Comparison of ENCODE assay signal across 9 cellular contexts in the genomic region with DNA sequence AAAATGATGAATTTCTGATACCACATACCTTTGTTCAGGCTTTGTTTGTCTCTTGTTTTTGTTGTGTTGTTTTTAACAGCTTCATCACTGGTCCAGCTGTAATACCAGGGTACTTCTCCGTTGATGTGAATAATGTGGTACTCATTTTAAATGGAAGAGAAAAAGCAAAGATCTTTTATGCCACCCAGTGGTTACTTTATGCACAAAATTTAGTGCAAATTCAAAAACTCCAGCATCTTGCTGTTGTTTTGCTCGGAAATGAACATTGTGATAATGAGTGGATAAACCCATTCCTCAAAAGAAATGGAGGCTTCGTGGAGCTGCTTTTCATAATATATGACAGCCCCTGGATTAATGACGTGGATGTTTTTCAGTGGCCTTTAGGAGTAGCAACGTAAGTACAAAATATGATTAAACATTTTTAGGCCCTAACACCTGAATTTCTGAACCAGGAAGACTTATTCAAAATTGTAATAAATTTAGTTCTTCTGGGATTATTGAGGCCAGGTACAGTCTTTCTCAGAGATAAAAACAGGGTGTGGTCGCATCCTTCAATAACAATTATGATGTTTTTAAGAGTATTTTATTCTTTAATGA. TPM values are rescaled to one million over a fixed set of nuclear protein-coding genes. Genes with fewer than 3 reads are reported as not detected.
DNase-seq lines count a peak whose midpoint lies in the region; ATAC-seq and TF ChIP-seq lines count a peak whose summit lies in the region.
"Had no signal": no experiment of that assay in that cellular context is flagged by ENCODE, and none has a peak within 500 bp of the region (broad histone marks: within the 10 kb centered on the region; RNA-seq: fewer than 3 reads in every experiment).

No MANE protein-coding gene starts in this region.

- no peaks in the 10 kb centered on the region for H3K27me3 Mint-ChIP-seq in activated CD4-positive, alpha-beta T cell treated with anti-CD3 and anti-CD28 coated beads for 36 hours

- H3K79me1 ChIP-seq in IMR-90 (ENCODE audit: low read depth in 1 of 2, low read length in 2 of 2), result no peaks in the 10 kb centered on the region

- no peak overlapping the region for H2BK120ac ChIP-seq in IMR-90 (ENCODE audit: low read depth, low read length)

- H3K18ac ChIP-seq in IMR-90 (ENCODE audit: low read depth, low read length), result no peak overlapping the region

- TF ChIP-seq CTCF in IMR-90 (conservative IDR thresholded peaks at IDR 0.05; ENCODE audit: low read depth, low read length), result peak; percentile 63
- peak; percentile 82 for TF ChIP-seq CTCF in PC-3 (conservative IDR thresholded peaks at IDR 0.05; ENCODE audit: low read depth, low read length)
- TF ChIP-seq CTCF in fibroblast of lung (conservative IDR thresholded peaks at IDR 0.05 in 1 of 2, IDR thresholded peaks at IDR 0.05 in 1 of 2; ENCODE audit: low read depth in 1 of 2, low read length in 2 of 2), result peak; percentile 49 to 53
- peak; percentile 52 for TF ChIP-seq CTCF in retinal pigment epithelial cell (conservative IDR thresholded peaks at IDR 0.05; ENCODE audit: low read depth, low read length)

- H3K9me3 ChIP-seq in IMR-90 (ENCODE audit: control insufficient read depth, insufficient read depth, low read length), result no peaks in the 10 kb centered on the region
- no peaks in the 10 kb centered on the region for H3K9me3 ChIP-seq in PC-3 (ENCODE audit: low read length)
- no peaks in the 10 kb centered on the region for H3K9me3 ChIP-seq in fibroblast of lung (ENCODE audit: control insufficient read depth, insufficient read depth, low read depth, low read length)
- H3K9me3 ChIP-seq: SJCRH30 had no signal

- no peak overlapping the region for H3K27ac ChIP-seq in IMR-90 (ENCODE audit: insufficient read depth, low read length)
- H3K27ac ChIP-seq in PC-3 (ENCODE audit: low read length), result no peak overlapping the region
- no peak overlapping the region for H3K27ac ChIP-seq in fibroblast of lung (ENCODE audit: insufficient read depth, low read length)
- H3K27ac ChIP-seq: SJCRH30 had no signal

- H3K36me3 ChIP-seq in IMR-90 (ENCODE audit: control insufficient read depth, insufficient read depth, low read length) (peaks cover 1% of the 10 kb centered on the region; the same call in 1 of the 2 replicates), PC-3 (ENCODE audit: low read depth, low read length) (peaks cover 3% of the 10 kb centered on the region; the same call in 1 of the 2 replicates), fibroblast of lung (ENCODE audit: control insufficient read depth, insufficient read depth, low read length) (no peaks in the 10 kb centered on the region)
- H3K36me3 ChIP-seq: SJCRH30 had no signal

- no peaks in the 10 kb centered on the region for H3K4me1 Mint-ChIP-seq in activated CD4-positive, alpha-beta T cell treated with anti-CD3 and anti-CD28 coated beads for 36 hours

- no peak overlapping the region for H3K56ac ChIP-seq in IMR-90 (ENCODE audit: extremely low read depth, insufficient read depth, low read length)

- WGBS in IMR-90 (ENCODE audit: extremely low coverage in 2 of 2, insufficient read length in 1 of 2), 2 experiments, result no CpG with 5 or more reads among the region's 6 CpGs

- H3K14ac ChIP-seq in IMR-90 (replicated peaks; ENCODE audit: low read depth, low read length), result no peak overlapping the region

- no peak overlapping the region for H2AFZ ChIP-seq in IMR-90 (replicated peaks; ENCODE audit: low read length, poor library complexity)
- H2AFZ ChIP-seq in PC-3 (ENCODE audit: low read length), result no peak overlapping the region
- H2AFZ ChIP-seq in fibroblast of lung (ENCODE audit: low read length), result no peak overlapping the region

- H3K4me3 ChIP-seq in IMR-90 (ENCODE audit: insufficient read depth, low read depth, low read length) (no peak overlapping the region), PC-3 (ENCODE audit: low read length) (no peak overlapping the region), fibroblast of lung (replicated peaks in 1 of 4; ENCODE audit: control extremely low read depth in 1 of 4, insufficient read depth in 1 of 4, low read depth in 3 of 4, low read length in 4 of 4) (no peak overlapping the region), retinal pigment epithelial cell (ENCODE audit: low read length) (no peak overlapping the region)
- H3K4me3 ChIP-seq: SJCRH30 had no signal

- H3K79me2 ChIP-seq in PC-3 (ENCODE audit: low read length), result no peaks in the 10 kb centered on the region
- no peaks in the 10 kb centered on the region for H3K79me2 ChIP-seq in fibroblast of lung (ENCODE audit: control insufficient read depth, insufficient read depth, low read length)

- peak; percentile 48 for ATAC-seq in IMR-90 (ENCODE audit: low read depth)
- no peak for ATAC-seq in PC-3
- no peak for ATAC-seq in activated CD4-positive, alpha-beta T cell treated with anti-CD3 and anti-CD28 coated beads for 36 hours
- ATAC-seq in GM21717 (IDR thresholded peaks at IDR 0.05; ENCODE audit: unreplicated experiment), result no peak

- no peak overlapping the region for H4K91ac ChIP-seq in IMR-90 (ENCODE audit: insufficient read depth, low read depth, low read length)

- no peak overlapping the region for H2BK20ac ChIP-seq in IMR-90 (ENCODE audit: low read depth, low read length)

- H4K20me1 ChIP-seq in IMR-90 (ENCODE audit: insufficient read depth, low read length), result no peaks in the 10 kb centered on the region
- no peaks in the 10 kb centered on the region for H4K20me1 ChIP-seq in PC-3 (ENCODE audit: low read length)
- no peaks in the 10 kb centered on the region for H4K20me1 ChIP-seq in fibroblast of lung (ENCODE audit: control insufficient read depth, extremely low read depth, insufficient read depth, low read length)

- no peaks in the 10 kb centered on the region for H3K9me3 Mint-ChIP-seq in activated CD4-positive, alpha-beta T cell treated with anti-CD3 and anti-CD28 coated beads for 36 hours (ENCODE audit: low read depth)

- no peak overlapping the region for H3K4me3 Mint-ChIP-seq in activated CD4-positive, alpha-beta T cell treated with anti-CD3 and anti-CD28 coated beads for 36 hours

- no peaks in the 10 kb centered on the region for H3K9me2 ChIP-seq in PC-3 (replicated peaks; ENCODE audit: low read length)

- dilution Hi-C loops in IMR-90 (cut with HindIII; ENCODE audit: low sequenced_read_pairs, unreplicated experiment), result no loop called here

- intact Hi-C loops in IMR-90 (cut with micrococcal nuclease), result loop anchor here (1.0 to 2.0 kb wide), 3 partner anchors 133 to 699 kb away; a partner anchor contains a TSS
- intact Hi-C loops in PC-3 (cut with micrococcal nuclease), result loop anchor here (1.0 to 10.0 kb wide), 2 partner anchors 130 to 697 kb away; no protein-coding TSS in a partner anchor
- intact Hi-C loops in activated CD4-positive, alpha-beta T cell treated with anti-CD3 and anti-CD28 coated beads for 36 hours (cut with DNase I, micrococcal nuclease), result loop anchor here (1.0 to 10.0 kb wide), 6 partner anchors 130 to 699 kb away; a partner anchor contains a TSS

- POLR2A ChIA-PET in IMR-90 (lab: Charles Lee; ENCODE audit: unreplicated experiment), result no interaction called here
- POLR2A ChIA-PET in PC-3 (lab: Charles Lee; ENCODE audit: unreplicated experiment), result no interaction called here
- POLR2A ChIA-PET in activated CD4-positive, alpha-beta T cell treated with anti-CD3 and anti-CD28 coated beads for 36 hours (lab: Charles Lee), result no interaction called here

- TF ChIP-seq RAD21 in IMR-90 (IDR thresholded peaks at IDR 0.05; ENCODE audit: low read length), result peak; percentile 63

- no peak overlapping the region for H3K27ac Mint-ChIP-seq in activated CD4-positive, alpha-beta T cell treated with anti-CD3 and anti-CD28 coated beads for 36 hours

- H3K4me2 ChIP-seq in IMR-90 (ENCODE audit: low read depth, low read length) (no peak overlapping the region), PC-3 (ENCODE audit: low read length) (no peak overlapping the region), fibroblast of lung (ENCODE audit: extremely low read depth, insufficient read depth, low read length) (no peak overlapping the region)

- in situ Hi-C loops in IMR-90 (cut with MboI; ENCODE audit: low sequenced_read_pairs), result loop anchor here (5.0 kb wide), 1 partner anchor 385 kb away; no protein-coding TSS in a partner anchor

- H3K4me1 ChIP-seq in IMR-90 (ENCODE audit: control insufficient read depth, insufficient read depth, low read length), result no peaks in the 10 kb centered on the region; the same call in 1 of the 2 replicates
- H3K4me1 ChIP-seq in PC-3 (ENCODE audit: insufficient read depth, low read length), result peaks cover 24% of the 10 kb centered on the region
- H3K4me1 ChIP-seq in fibroblast of lung (ENCODE audit: control insufficient read depth, extremely low read depth, insufficient read depth, low read length), result no peaks in the 10 kb centered on the region

- H2BK5ac ChIP-seq in IMR-90 (ENCODE audit: low read depth, low read length, poor library complexity, severe bottlenecking), result no peak overlapping the region

- BruUV-seq in IMR-90 (replicated peaks; lab: Mats Ljungman, UMichigan) (no TSS peak), PC-3 (replicated peaks; lab: Mats Ljungman, UMichigan) (no TSS peak)

- no peak overlapping the region for H3K23ac ChIP-seq in IMR-90 (ENCODE audit: low read depth, low read length)

- H3F3A ChIP-seq in PC-3 (ENCODE audit: low read length, unreplicated experiment), result peaks cover 4% of the 10 kb centered on the region

- CTCF ChIA-PET in IMR-90 (lab: Yijun Ruan, JAX), result interaction anchor here (0.6 to 1.6 kb wide), 5 partner anchors 8 to 382 kb away, joined by 3 to 5 read pairs (median 3); no protein-coding TSS in a partner anchor
- CTCF ChIA-PET in PC-3 (lab: Charles Lee), result interaction anchor here (0.6 kb wide), 1 partner anchor 362 kb away, joined by 3 read pairs; no protein-coding TSS in a partner anchor
- CTCF ChIA-PET in activated CD4-positive, alpha-beta T cell treated with anti-CD3 and anti-CD28 coated beads for 36 hours (lab: Charles Lee), result interaction anchor here (0.6 to 2.1 kb wide), 7 partner anchors 8 to 673 kb away, joined by 3 to 8 read pairs (median 4); no protein-coding TSS in a partner anchor

- no peak overlapping the region for H2AK9ac ChIP-seq in IMR-90 (replicated peaks; ENCODE audit: low read depth, low read length, poor library complexity)

- H2BK15ac ChIP-seq in IMR-90 (ENCODE audit: low read depth, low read length), result no peak overlapping the region

- no peak overlapping the region for H3K9ac ChIP-seq in IMR-90 (ENCODE audit: low read depth, low read length)
- H3K9ac ChIP-seq in PC-3 (ENCODE audit: low read length), result no peak overlapping the region
- H3K9ac ChIP-seq in fibroblast of lung (ENCODE audit: insufficient read depth, low read length), result no peak overlapping the region

- no peak overlapping the region for H4K5ac ChIP-seq in IMR-90 (ENCODE audit: low read depth, low read length)

- peaks cover 4% of the 10 kb centered on the region for H3K36me3 Mint-ChIP-seq in activated CD4-positive, alpha-beta T cell treated with anti-CD3 and anti-CD28 coated beads for 36 hours (ENCODE audit: low read depth)

- TF ChIP-seq POLR2A in IMR-90 (IDR thresholded peaks at IDR 0.05; ENCODE audit: low read depth, low read length), result no peak

- DNase-seq in EH (ENCODE audit: low read depth) (peak; percentile 50), IMR-90 (peak; percentile 25), PC-3 (peak; percentile 62), fibroblast of lung (ENCODE audit: low read depth in 2 of 2) (peak in 1 of 2 donors; percentile 48), retinal pigment epithelial cell (ENCODE audit: low read depth) (no peak)
- DNase-seq in activated CD4-positive, alpha-beta T cell treated with anti-CD3 and anti-CD28 coated beads for 36 hours, result no peak
- DNase-seq in activated CD4-positive, CD25-positive, alpha-beta regulatory T cell (lab: John Stamatoyannopoulos, UW), result no peak

- H3K9me1 ChIP-seq in IMR-90 (ENCODE audit: insufficient read depth, low read length), result no peaks in the 10 kb centered on the region

- H3K27me3 ChIP-seq in IMR-90 (ENCODE audit: control insufficient read depth, insufficient read depth, low read length), result no peaks in the 10 kb centered on the region
- no peaks in the 10 kb centered on the region for H3K27me3 ChIP-seq in PC-3 (ENCODE audit: low read length)
- H3K27me3 ChIP-seq in fibroblast of lung (ENCODE audit: control insufficient read depth, insufficient read depth, low read length), result no peaks in the 10 kb centered on the region
- H3K27me3 ChIP-seq: SJCRH30 had no signal

- H4K8ac ChIP-seq in IMR-90 (ENCODE audit: low read depth in 2 of 2, low read length in 2 of 2), result no peak overlapping the region

- no peak overlapping the region for H3K4ac ChIP-seq in IMR-90 (ENCODE audit: low read depth, low read length)

- no peak overlapping the region for H2AK5ac ChIP-seq in IMR-90 (ENCODE audit: low read depth, low read length)

RNA-seq across cellular contexts. Expression of a gene that starts 22.4 kb away (rescaled TPM):
- total RNA-seq in IMR-90 (2012; rRNA removed) (9.0 and 9.7 TPM in 2 replicates), PC-3 (2014; rRNA removed) (12.7 and 23.8 TPM in 2 replicates), fibroblast of lung (13.2 and 14.9 TPM in 2 replicates)
- polyA plus RNA-seq in IMR-90 (2012; rRNA removed) (8.8 and 9.5 TPM in 2 replicates), fibroblast of lung (15.8 and 19.6 TPM in 2 replicates)
- 3.1 and 4.3 TPM in 2 replicates for polyA plus RNA-seq in IMR-90 (2012; cell fraction: cytosol; rRNA removed)
- polyA plus RNA-seq in IMR-90 (2012; cell fraction: nucleus; rRNA removed; ENCODE audit: low replicate concordance), result 2.4 and 7.9 TPM in 2 replicates
- polyA plus RNA-seq in fibroblast of lung (2012), result 13.0 and 13.1 TPM in 2 replicates
- polyA minus RNA-seq in fibroblast of lung (ENCODE audit: low replicate concordance), result 2.5 and 3.4 TPM in 2 replicates
- 10 to 100 TPM; 14.8 to 15.6 TPM for total RNA-seq in activated CD4-positive, alpha-beta T cell treated with anti-CD3 and anti-CD28 coated beads for 36 hours

RNA-seq across cellular contexts. Expression of a gene that starts 42.4 kb away (rescaled TPM):
- total RNA-seq in IMR-90 (2012; rRNA removed) (10.0 and 14.4 TPM in 2 replicates), PC-3 (2014; rRNA removed) (7.5 and 11.0 TPM in 2 replicates), fibroblast of lung (17.5 and 30.2 TPM in 2 replicates)
- polyA plus RNA-seq in IMR-90 (2012; rRNA removed) (10.2 and 11.0 TPM in 2 replicates), fibroblast of lung (18.9 and 23.8 TPM in 2 replicates)
- polyA plus RNA-seq in IMR-90 (2012; cell fraction: cytosol; rRNA removed), result 3.7 and 5.3 TPM in 2 replicates
- polyA plus RNA-seq in IMR-90 (2012; cell fraction: nucleus; rRNA removed; ENCODE audit: low replicate concordance), result 29.1 and 33.8 TPM in 2 replicates
- 14.2 and 14.3 TPM in 2 replicates for polyA plus RNA-seq in fibroblast of lung (2012)
- 35.2 and 51.6 TPM in 2 replicates for polyA minus RNA-seq in fibroblast of lung (ENCODE audit: low replicate concordance)
- total RNA-seq in activated CD4-positive, alpha-beta T cell treated with anti-CD3 and anti-CD28 coated beads for 36 hours, result under 1 TPM; 0.02 to 0.21 TPM

Comparison
In these comparisons a context has a peak if more than half of its experiments do, and no peak if none do; other contexts are left out.
1. DNase-seq: peak in EH (single experiment), IMR-90 (single experiment) and PC-3 (single experiment); none in retinal pigment epithelial cell (single experiment), activated CD4-positive, alpha-beta T cell treated with anti-CD3 and anti-CD28 coated beads for 36 hours (single experiment) and activated CD4-positive, CD25-positive, alpha-beta regulatory T cell (0 of 4).
2. Peak in every context shown above with its lines, with median percentiles within 50 percentile points of each other: CTCF ChIP-seq.